In the genomic region with DNA sequence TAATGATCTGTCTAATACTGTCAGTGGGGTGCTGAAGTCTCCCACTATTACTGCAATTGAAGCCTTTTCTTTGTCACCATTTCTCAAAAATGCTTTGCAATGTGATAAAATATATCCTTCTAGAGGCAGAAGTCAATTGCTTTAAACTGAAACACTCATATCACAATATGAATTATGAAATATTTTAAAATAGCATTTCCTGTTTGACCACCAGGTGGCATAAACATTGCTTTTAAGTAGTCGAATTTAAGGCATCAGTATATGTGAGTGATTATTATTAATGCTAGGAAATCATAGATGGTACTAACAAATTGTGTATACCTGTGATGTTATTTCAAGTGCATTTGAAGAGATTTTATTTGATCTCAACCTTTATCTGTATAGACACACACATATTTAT, we compare ENCODE assay signal across 9 cellular contexts.
DNase-seq lines count a peak whose midpoint lies in the region; ATAC-seq and TF ChIP-seq lines count a peak whose summit lies in the region.
"Had no signal": no experiment of that assay in that cellular context is flagged by ENCODE, and none has a peak within 500 bp of the region (broad histone marks: within the 10 kb centered on the region; RNA-seq: fewer than 3 reads in every experiment).

No MANE protein-coding gene starts in this region.

- no peaks in the 10 kb centered on the region for H3K9me3 Mint-ChIP-seq in activated naive CD4-positive, alpha-beta T cell treated with anti-CD3 and anti-CD28 coated beads for 36 hours
- H3K9me3 Mint-ChIP-seq in activated CD4-positive, alpha-beta T cell treated with anti-CD3 and anti-CD28 coated beads for 36 hours (ENCODE audit: low read depth), result peaks cover 7% of the 10 kb centered on the region

- no peak overlapping the region for H3K4me3 Mint-ChIP-seq in activated naive CD4-positive, alpha-beta T cell treated with anti-CD3 and anti-CD28 coated beads for 36 hours
- no peak overlapping the region for H3K4me3 Mint-ChIP-seq in activated CD4-positive, alpha-beta T cell treated with anti-CD3 and anti-CD28 coated beads for 36 hours
- H3K4me3 Mint-ChIP-seq: IgD-negative memory B cell had no signal

- ATAC-seq in GM18861 (IDR thresholded peaks at IDR 0.05; ENCODE audit: unreplicated experiment) (peak; percentile 56), HG03565 (IDR thresholded peaks at IDR 0.05; ENCODE audit: unreplicated experiment) (no peak)
- ATAC-seq in activated CD4-positive, alpha-beta T cell treated with anti-CD3 and anti-CD28 coated beads for 36 hours, result no peak

- POLR2A ChIA-PET in activated CD4-positive, alpha-beta T cell treated with anti-CD3 and anti-CD28 coated beads for 36 hours (lab: Charles Lee), result no interaction called here

- CTCF ChIA-PET in activated naive CD4-positive, alpha-beta T cell treated with anti-CD3 and anti-CD28 coated beads for 36 hours (lab: Charles Lee), result no interaction called here
- CTCF ChIA-PET in activated CD4-positive, alpha-beta T cell treated with anti-CD3 and anti-CD28 coated beads for 36 hours (lab: Charles Lee), result no interaction called here

- H3K27me3 Mint-ChIP-seq in activated naive CD4-positive, alpha-beta T cell treated with anti-CD3 and anti-CD28 coated beads for 36 hours (ENCODE audit: low read depth), result no peaks in the 10 kb centered on the region
- H3K27me3 Mint-ChIP-seq in activated CD4-positive, alpha-beta T cell treated with anti-CD3 and anti-CD28 coated beads for 36 hours, result no peaks in the 10 kb centered on the region
- H3K27me3 Mint-ChIP-seq: IgD-negative memory B cell had no signal

- H3K27ac Mint-ChIP-seq in activated naive CD4-positive, alpha-beta T cell treated with anti-CD3 and anti-CD28 coated beads for 36 hours, result no peak overlapping the region
- H3K27ac Mint-ChIP-seq in activated CD4-positive, alpha-beta T cell treated with anti-CD3 and anti-CD28 coated beads for 36 hours, result no peak overlapping the region
- H3K27ac Mint-ChIP-seq: IgD-negative memory B cell had no signal

- H3K4me1 Mint-ChIP-seq in activated naive CD4-positive, alpha-beta T cell treated with anti-CD3 and anti-CD28 coated beads for 36 hours (ENCODE audit: low read depth), result no peaks in the 10 kb centered on the region
- H3K4me1 Mint-ChIP-seq in activated CD4-positive, alpha-beta T cell treated with anti-CD3 and anti-CD28 coated beads for 36 hours, result no peaks in the 10 kb centered on the region

- intact Hi-C loops in activated naive CD4-positive, alpha-beta T cell treated with anti-CD3 and anti-CD28 coated beads for 36 hours (cut with micrococcal nuclease), result loop anchor here (10.0 kb wide), 1 partner anchor 1974 kb away; no protein-coding TSS in a partner anchor
- intact Hi-C loops in activated CD4-positive, alpha-beta T cell treated with anti-CD3 and anti-CD28 coated beads for 36 hours (cut with DNase I, micrococcal nuclease), result no loop called here

- peak; percentile 74 for TF ChIP-seq CTCF in 22Rv1 (IDR thresholded peaks at IDR 0.05)
- peak; percentile 45 for TF ChIP-seq CTCF in fibroblast of villous mesenchyme (IDR thresholded peaks at IDR 0.05; ENCODE audit: insufficient read depth, low read depth, low read length)

- no peak overlapping the region for H3K27ac ChIP-seq in 22Rv1

- no peaks in the 10 kb centered on the region for H3K36me3 Mint-ChIP-seq in activated naive CD4-positive, alpha-beta T cell treated with anti-CD3 and anti-CD28 coated beads for 36 hours (ENCODE audit: low read depth)
- H3K36me3 Mint-ChIP-seq in activated CD4-positive, alpha-beta T cell treated with anti-CD3 and anti-CD28 coated beads for 36 hours (ENCODE audit: low read depth), result no peaks in the 10 kb centered on the region

- peak; percentile 3 for DNase-seq in RPMI7951 (ENCODE audit: low read depth)
- peak; percentile 34 for DNase-seq in fibroblast of villous mesenchyme (ENCODE audit: low read depth)
- no peak for DNase-seq in activated naive CD4-positive, alpha-beta T cell treated with anti-CD3 and anti-CD28 coated beads for 36 hours
- no peak for DNase-seq in cerebellar nuclear complex (lab: John Stamatoyannopoulos, UW)
- no peak for DNase-seq in activated CD4-positive, alpha-beta T cell treated with anti-CD3 and anti-CD28 coated beads for 36 hours

- H3K4me3 ChIP-seq in fibroblast of villous mesenchyme (ENCODE audit: low read depth, low read length), result no peak overlapping the region

Comparison
In these comparisons a context has a peak if more than half of its experiments do, and no peak if none do; other contexts are left out.
1. DNase-seq: peak in RPMI7951 (single experiment) and fibroblast of villous mesenchyme (single experiment); none in activated naive CD4-positive, alpha-beta T cell treated with anti-CD3 and anti-CD28 coated beads for 36 hours (single experiment), cerebellar nuclear complex (0 of 2) and activated CD4-positive, alpha-beta T cell treated with anti-CD3 and anti-CD28 coated beads for 36 hours (single experiment).